Comparison of ENCODE assay signal across 1 cellular context in genomic region chr12:24979286-24979685, GRCh38.
TF ChIP-seq lines count a peak whose summit lies in the region.

No MANE protein-coding gene starts in this region.

TF ChIP-seq in HepG2, 621 proteins besides CTCF, POLR2A, EP300 and RAD21 (continued from another document):
- TF ChIP-seq FOXO4 (CRISPR knock-in tag; conservative IDR thresholded peaks at IDR 0.05): no peak
- no peak for TF ChIP-seq GATAD1 (CRISPR knock-in tag; IDR thresholded peaks at IDR 0.05)
- no peak for TF ChIP-seq PCBP1 (IDR thresholded peaks at IDR 0.05; ENCODE audit: borderline replicate concordance, low read depth, low read length)
- TF ChIP-seq NRL (CRISPR knock-in tag; IDR thresholded peaks at IDR 0.05; ENCODE audit: borderline replicate concordance): no peak
- no peak for TF ChIP-seq ZNF772 (CRISPR knock-in tag; IDR thresholded peaks at IDR 0.05)
- no peak for TF ChIP-seq KIAA2018 (CRISPR knock-in tag; IDR thresholded peaks at IDR 0.05; ENCODE audit: borderline replicate concordance)
- no peak for TF ChIP-seq ZMYM4 (CRISPR knock-in tag; IDR thresholded peaks at IDR 0.05)
- no peak for TF ChIP-seq ZNF567 (CRISPR knock-in tag; IDR thresholded peaks at IDR 0.05; ENCODE audit: borderline replicate concordance)
- TF ChIP-seq PBX2 (CRISPR knock-in tag; IDR thresholded peaks at IDR 0.05): no peak
- no peak for TF ChIP-seq ISL2 (CRISPR knock-in tag; IDR thresholded peaks at IDR 0.05)
- TF ChIP-seq ZNF562 (CRISPR knock-in tag; IDR thresholded peaks at IDR 0.05; ENCODE audit: borderline replicate concordance): no peak
- TF ChIP-seq SAFB2 (CRISPR knock-in tag; IDR thresholded peaks at IDR 0.05; ENCODE audit: borderline replicate concordance, low read depth): no peak
- no peak for TF ChIP-seq BRCA1 (CRISPR knock-in tag; IDR thresholded peaks at IDR 0.05)
- no peak for TF ChIP-seq TMF1 (CRISPR knock-in tag; IDR thresholded peaks at IDR 0.05; ENCODE audit: low read depth)
TF ChIP-seq in HepG2: peak in this region for 0.
